ENCODE assay signal across 6 cellular contexts in genomic region chr22:15652738-15653137, GRCh38. TPM values are rescaled to one million over a fixed set of nuclear protein-coding genes. Genes with fewer than 3 reads are reported as not detected.
"Had no signal": no experiment of that assay in that cellular context is flagged by ENCODE, and none has a peak within 500 bp of the region (broad histone marks: within the 10 kb centered on the region; RNA-seq: fewer than 3 reads in every experiment).

No MANE protein-coding gene starts in this region.

RNA-seq across cellular contexts. Expression of gene POTEH, which starts 37.1 kb away (rescaled TPM):
- total RNA-seq: GM23248, GM23338, H1, H7, H9, HFFc6 had no signal
